ENCODE assay signal across 10 cellular contexts in genomic region chr10:31353574-31353973, GRCh38. TPM values are rescaled to one million over a fixed set of nuclear protein-coding genes. Genes with fewer than 3 reads are reported as not detected.
DNase-seq lines count a peak whose midpoint lies in the region; ATAC-seq and TF ChIP-seq lines count a peak whose summit lies in the region.
"Had no signal": no experiment of that assay in that cellular context is flagged by ENCODE, and none has a peak within 500 bp of the region (broad histone marks: within the 10 kb centered on the region; RNA-seq: fewer than 3 reads in every experiment).

No MANE protein-coding gene starts in this region.

- peaks cover 27% of the 10 kb centered on the region for H3K4me1 ChIP-seq in CD4-positive, CD25-positive, alpha-beta regulatory T cell (ENCODE audit: control insufficient read depth, insufficient read depth, low read length, poor library complexity, severe bottlenecking)
- H3K4me1 ChIP-seq in Panc1 (ENCODE audit: control insufficient read depth, insufficient read depth, low read length): peaks cover 7% of the 10 kb centered on the region; the same call in 1 of the 2 replicates

- no peaks in the 10 kb centered on the region for H3K9me3 ChIP-seq in CD4-positive, CD25-positive, alpha-beta regulatory T cell (ENCODE audit: control insufficient read depth in 2 of 2, low read length in 2 of 2)
- no peaks in the 10 kb centered on the region for H3K9me3 ChIP-seq in Panc1 (ENCODE audit: control insufficient read depth, insufficient read depth, low read depth, low read length)
- H3K9me3 ChIP-seq: neutrophil, SJSA1 had no signal

- H3K27ac ChIP-seq in CD4-positive, CD25-positive, alpha-beta regulatory T cell (ENCODE audit: insufficient read depth, low read length, poor library complexity, severe bottlenecking): no peak overlapping the region
- H3K27ac ChIP-seq in Panc1 (ENCODE audit: low read length): no peak overlapping the region
- H3K27ac ChIP-seq: neutrophil, SJSA1 had no signal

- peak in 2 of 3 donors; percentile 35 to 67 for DNase-seq in CD4-positive, CD25-positive, alpha-beta regulatory T cell
- DNase-seq in Panc1 (ENCODE audit: low read depth, low spot score) (peak; percentile 73), fibroblast of villous mesenchyme (ENCODE audit: low read depth) (peak; percentile 48), NCI-H526 (lab: John Stamatoyannopoulos, UW) (no peak), KG1 (lab: John Stamatoyannopoulos, UW) (no peak), NCI-H2081 treated with DMSO at 0.1 percent for 48 hours (lab: John Stamatoyannopoulos, UW) (no peak)

- in situ Hi-C loops in Panc1 (cut with HindIII; ENCODE audit: low pct_unique_long_range_greater_than_20kb, low sequenced_read_pairs): no loop called here

- H3K27me3 Mint-ChIP-seq in CD4-positive, CD25-positive, alpha-beta regulatory T cell: no peaks in the 10 kb centered on the region

- H3K27me3 ChIP-seq in CD4-positive, CD25-positive, alpha-beta regulatory T cell (ENCODE audit: control insufficient read depth, insufficient read depth, low read length): no peaks in the 10 kb centered on the region
- H3K27me3 ChIP-seq in Panc1 (ENCODE audit: control insufficient read depth, insufficient read depth, low read length): no peaks in the 10 kb centered on the region
- H3K27me3 ChIP-seq: neutrophil, SJSA1 had no signal

- CTCF ChIA-PET in Panc1 (lab: Charles Lee): no interaction called here

- peaks cover 52 to 81% (median 64%) of the 10 kb centered on the region in 4 donors for H3K4me1 Mint-ChIP-seq in CD4-positive, CD25-positive, alpha-beta regulatory T cell

- BruUV-seq in Panc1 (replicated peaks; lab: Mats Ljungman, UMichigan): no TSS peak

- intact Hi-C loops in Panc1 (cut with micrococcal nuclease; ENCODE audit: unreplicated experiment): no loop called here

- TF ChIP-seq CTCF in Panc1 (IDR thresholded peaks at IDR 0.05): no peak; the same call in 1 of the 2 replicates
- no peak for TF ChIP-seq CTCF in fibroblast of villous mesenchyme (IDR thresholded peaks at IDR 0.05; ENCODE audit: insufficient read depth, low read depth, low read length)

- H3K4me3 ChIP-seq in CD4-positive, CD25-positive, alpha-beta regulatory T cell (ENCODE audit: low read depth, low read length): no peak overlapping the region
- H3K4me3 ChIP-seq in Panc1 (ENCODE audit: low read depth in 2 of 2, low read length in 2 of 2) (no peak overlapping the region), fibroblast of villous mesenchyme (ENCODE audit: low read depth, low read length) (no peak overlapping the region)
- H3K4me3 ChIP-seq: SJSA1 had no signal

- no peaks in the 10 kb centered on the region for H3K9me3 Mint-ChIP-seq in CD4-positive, CD25-positive, alpha-beta regulatory T cell

- POLR2A ChIA-PET in Panc1 (lab: Charles Lee): no interaction called here

- H3K36me3 Mint-ChIP-seq in CD4-positive, CD25-positive, alpha-beta regulatory T cell: peaks cover 3% of the 10 kb centered on the region

- H3K4me3 Mint-ChIP-seq in CD4-positive, CD25-positive, alpha-beta regulatory T cell: no peak overlapping the region

- H3K36me3 ChIP-seq in CD4-positive, CD25-positive, alpha-beta regulatory T cell (ENCODE audit: control insufficient read depth, insufficient read depth, low read length): peaks cover 3% of the 10 kb centered on the region
- no peaks in the 10 kb centered on the region for H3K36me3 ChIP-seq in Panc1 (ENCODE audit: control insufficient read depth, insufficient read depth, low read length)
- H3K36me3 ChIP-seq: neutrophil, SJSA1 had no signal

- peak; percentile 94 to 96 for ATAC-seq in CD4-positive, CD25-positive, alpha-beta regulatory T cell (ENCODE audit: low read depth in 2 of 2)
- peak; percentile 97 for ATAC-seq in GM18868 (IDR thresholded peaks at IDR 0.05; ENCODE audit: unreplicated experiment)
- ATAC-seq in HG02973 (IDR thresholded peaks at IDR 0.05; ENCODE audit: unreplicated experiment): peak; percentile 96
- peak; percentile 69; the same call in 1 of the 2 replicates for ATAC-seq in Panc1

- H3K27ac Mint-ChIP-seq in CD4-positive, CD25-positive, alpha-beta regulatory T cell: no peak overlapping the region

RNA-seq across cellular contexts. Expression of gene ZEB1, which starts 34.6 kb away (rescaled TPM):
- 150 TPM for total RNA-seq in CD4-positive, CD25-positive, alpha-beta regulatory T cell
- 10 to 100 TPM; 26.2 to 40.2 (median 28.8) TPM for polyA plus RNA-seq in CD4-positive, CD25-positive, alpha-beta regulatory T cell
- total RNA-seq in Panc1 (2021; ENCODE audit: unreplicated experiment) (31.5 TPM), fibroblast of villous mesenchyme (73.4 and 89.8 TPM in 2 replicates)
- 13.0 TPM for polyA plus RNA-seq in Panc1 (2012; ENCODE audit: insufficient read length)

Comparison
In these comparisons a context has a peak if more than half of its experiments do, and no peak if none do; other contexts are left out.
1. DNase-seq: peak in CD4-positive, CD25-positive, alpha-beta regulatory T cell (2 of 3), Panc1 (single experiment) and fibroblast of villous mesenchyme (single experiment); none in NCI-H526 (0 of 2), KG1 (single experiment) and NCI-H2081 treated with DMSO at 0.1 percent for 48 hours (single experiment).
2. Peak in every context shown above with its lines, with median percentiles within 50 percentile points of each other: ATAC-seq.